1 cellular context compared by ENCODE assay signal in genomic region chr16:88700636-88701482, GRCh38.
TF ChIP-seq lines count a peak whose summit lies in the region.

No MANE protein-coding gene starts in this region.

TF ChIP-seq in K562, 482 proteins besides CTCF, POLR2A, EP300 and RAD21 (continued from another document):
- no peak for TF ChIP-seq SMAD1 (IDR thresholded peaks at IDR 0.05; ENCODE audit: low read depth, low read length, partially characterized antibody)
- TF ChIP-seq HEY1 (CRISPR knock-in tag; IDR thresholded peaks at IDR 0.05; ENCODE audit: borderline replicate concordance): no peak
- no peak for TF ChIP-seq ZNF280A (IDR thresholded peaks at IDR 0.05; ENCODE audit: low read depth, partially characterized antibody)
- TF ChIP-seq FIP1L1 (IDR thresholded peaks at IDR 0.05; ENCODE audit: low read depth, low read length, poor library complexity, severe bottlenecking): peak; percentile 80
- TF ChIP-seq ETV5 (CRISPR knock-in tag; IDR thresholded peaks at IDR 0.05; ENCODE audit: low read depth): peak; percentile 92
- TF ChIP-seq EP400 (IDR thresholded peaks at IDR 0.05): no peak
- TF ChIP-seq CBFB (CRISPR knock-in tag; IDR thresholded peaks at IDR 0.05): no peak
- no peak for TF ChIP-seq HSF4 (CRISPR knock-in tag; IDR thresholded peaks at IDR 0.05; ENCODE audit: borderline replicate concordance)
- no peak for TF ChIP-seq SP1 (CRISPR knock-in tag; IDR thresholded peaks at IDR 0.05)
- TF ChIP-seq ZNF766 (CRISPR knock-in tag; conservative IDR thresholded peaks at IDR 0.05): no peak
- no peak for TF ChIP-seq NR3C1 (CRISPR knock-in tag; IDR thresholded peaks at IDR 0.05)
- TF ChIP-seq CSDE1 (IDR thresholded peaks at IDR 0.05): no peak
- no peak for TF ChIP-seq GTF2A2 (tag; IDR thresholded peaks at IDR 0.05)
- TF ChIP-seq CCNT2 (IDR thresholded peaks at IDR 0.05; ENCODE audit: borderline replicate concordance, extremely low read depth, insufficient read length, low read depth, low read length): no peak
